ENCODE assay signal across 8 cellular contexts in genomic region chr4:1246901-1247810, GRCh38. TPM values are rescaled to one million over a fixed set of nuclear protein-coding genes. Genes with fewer than 3 reads are reported as not detected.
DNase-seq lines count a peak whose midpoint lies in the region; TF ChIP-seq lines count a peak whose summit lies in the region.

No MANE protein-coding gene starts in this region.

- H3K36me3 Mint-ChIP-seq in activated CD4-positive, alpha-beta T cell treated with anti-CD3 and anti-CD28 coated beads, Interleukin-2, amount 10 ng/mL, durations not matched to agents 7 days and 5 days (ENCODE audit: low read depth), result peaks cover 37% of the 10 kb centered on the region
- peaks cover 23% of the 10 kb centered on the region for H3K36me3 Mint-ChIP-seq in neural crest cell (ENCODE audit: low read depth)

- CTCF ChIA-PET in activated CD4-positive, alpha-beta T cell treated with anti-CD3 and anti-CD28 coated beads, Interleukin-2, amount 10 ng/mL, durations not matched to agents 7 days and 5 days (lab: Charles Lee), result interaction anchor here (1.0 to 1.4 kb wide), 2 partner anchors 80 to 99 kb away, joined by 4 read pairs; no protein-coding TSS in a partner anchor

- peak overlapping the region; percentile 99 for H3K4me2 ChIP-seq in BLaER1

- H3K27ac Mint-ChIP-seq in activated CD4-positive, alpha-beta T cell treated with anti-CD3 and anti-CD28 coated beads, Interleukin-2, amount 10 ng/mL, durations not matched to agents 7 days and 5 days, result peak overlapping the region; percentile 94
- H3K27ac Mint-ChIP-seq in neural crest cell (ENCODE audit: unreplicated experiment), result peak overlapping the region; percentile 27

- POLR2A ChIA-PET in activated CD4-positive, alpha-beta T cell treated with anti-CD3 and anti-CD28 coated beads, Interleukin-2, amount 10 ng/mL, durations not matched to agents 7 days and 5 days (lab: Charles Lee), result no interaction called here

- H3K9me3 Mint-ChIP-seq in activated CD4-positive, alpha-beta T cell treated with anti-CD3 and anti-CD28 coated beads, Interleukin-2, amount 10 ng/mL, durations not matched to agents 7 days and 5 days, result no peaks in the 10 kb centered on the region
- no peaks in the 10 kb centered on the region for H3K9me3 Mint-ChIP-seq in neural crest cell

- TF ChIP-seq CTCF in fibroblast of pulmonary artery (IDR thresholded peaks at IDR 0.05; ENCODE audit: low read length, missing control alignments), result no peak
- TF ChIP-seq CTCF in neural crest cell (conservative IDR thresholded peaks at IDR 0.05), result no peak

- peaks cover 70% of the 10 kb centered on the region for H3K4me1 ChIP-seq in BLaER1

- H3K9me3 ChIP-seq in BLaER1, result peaks cover 17% of the 10 kb centered on the region

- H3K9ac ChIP-seq in BLaER1, result peak overlapping the region; percentile 99

- DNase-seq in H7 (peak; percentile 82), fibroblast of pulmonary artery (ENCODE audit: low read depth) (no peak), neural crest cell (ENCODE audit: low read depth, low spot score) (no peak), SK-N-DZ (ENCODE audit: low spot score) (no peak), midbrain (lab: John Stamatoyannopoulos, UW) (no peak), DMS153 treated with DMSO at 0.1 percent for 48 hours (lab: John Stamatoyannopoulos, UW; ENCODE audit: unreplicated experiment) (no peak)
- DNase-seq in activated CD4-positive, alpha-beta T cell treated with anti-CD3 and anti-CD28 coated beads, Interleukin-2, amount 10 ng/mL, durations not matched to agents 7 days and 5 days, result peak; percentile 21

- H3K4me3 ChIP-seq in BLaER1 (peak overlapping the region; percentile 98), H7 (ENCODE audit: insufficient read depth, low read depth, low read length) (peak overlapping the region; percentile 80), fibroblast of pulmonary artery (replicated peaks; ENCODE audit: low read depth, low read length) (peak overlapping the region; percentile 74)

- peak overlapping the region; percentile 86 for H3K4me3 Mint-ChIP-seq in activated CD4-positive, alpha-beta T cell treated with anti-CD3 and anti-CD28 coated beads, Interleukin-2, amount 10 ng/mL, durations not matched to agents 7 days and 5 days
- H3K4me3 Mint-ChIP-seq in neural crest cell, result peak overlapping the region; percentile 85

- H3K36me3 ChIP-seq in BLaER1 (peaks cover 39% of the 10 kb centered on the region), H7 (replicated peaks; ENCODE audit: control insufficient read depth, insufficient read depth, low read length) (peaks cover 5% of the 10 kb centered on the region)

- peak overlapping the region; percentile 98 for H3K27ac ChIP-seq in BLaER1

- no peaks in the 10 kb centered on the region for H3K27me3 Mint-ChIP-seq in activated CD4-positive, alpha-beta T cell treated with anti-CD3 and anti-CD28 coated beads, Interleukin-2, amount 10 ng/mL, durations not matched to agents 7 days and 5 days
- no peaks in the 10 kb centered on the region for H3K27me3 Mint-ChIP-seq in neural crest cell (ENCODE audit: low read depth)

- H3K4me1 Mint-ChIP-seq in activated CD4-positive, alpha-beta T cell treated with anti-CD3 and anti-CD28 coated beads, Interleukin-2, amount 10 ng/mL, durations not matched to agents 7 days and 5 days, result peaks cover 58% of the 10 kb centered on the region
- peaks cover 29% of the 10 kb centered on the region for H3K4me1 Mint-ChIP-seq in neural crest cell

- peaks cover 59% of the 10 kb centered on the region for H4K20me1 ChIP-seq in BLaER1

- H3K27me3 ChIP-seq in BLaER1, result no peaks in the 10 kb centered on the region
- H3K27me3 ChIP-seq in H7 (ENCODE audit: control insufficient read depth, insufficient read depth, low read length), result no peaks in the 10 kb centered on the region

RNA-seq across cellular contexts. Expression of gene CTBP1, which starts 1.8 kb away (rescaled TPM):
- total RNA-seq in H7 (2014; rRNA removed; shearing (Covaris generic)), result 267 and 360 TPM in 2 replicates
- total RNA-seq in activated CD4-positive, alpha-beta T cell treated with anti-CD3 and anti-CD28 coated beads, Interleukin-2, amount 10 ng/mL, durations not matched to agents 7 days and 5 days, result 100 to 1,000 TPM; 223 to 242 TPM
- 218 and 219 TPM in 2 replicates for total RNA-seq in neural crest cell
- 176 and 237 TPM in 2 replicates for polyA plus RNA-seq in SK-N-DZ (2014; cell fraction: cytosol; rRNA removed)
- polyA plus RNA-seq in SK-N-DZ (2014; cell fraction: nucleus; rRNA removed), result 231 and 361 TPM in 2 replicates

RNA-seq across cellular contexts. Expression of gene MAEA, which starts 42.5 kb away (rescaled TPM):
- total RNA-seq in H7 (2014; rRNA removed; shearing (Covaris generic)), result 65.4 and 80.6 TPM in 2 replicates
- total RNA-seq in activated CD4-positive, alpha-beta T cell treated with anti-CD3 and anti-CD28 coated beads, Interleukin-2, amount 10 ng/mL, durations not matched to agents 7 days and 5 days, result 10 to 100 TPM; 63.8 to 69.0 TPM
- total RNA-seq in neural crest cell, result 72.1 and 74.0 TPM in 2 replicates
- 91.7 and 92.2 TPM in 2 replicates for polyA plus RNA-seq in SK-N-DZ (2014; cell fraction: cytosol; rRNA removed)
- 101 and 110 TPM in 2 replicates for polyA plus RNA-seq in SK-N-DZ (2014; cell fraction: nucleus; rRNA removed)

Comparison
In these comparisons a context has a peak if more than half of its experiments do, and no peak if none do; other contexts are left out.
1. DNase-seq: peak in H7 (single experiment) and activated CD4-positive, alpha-beta T cell treated with anti-CD3 and anti-CD28 coated beads, Interleukin-2, amount 10 ng/mL, durations not matched to agents 7 days and 5 days (single experiment); none in fibroblast of pulmonary artery (single experiment), neural crest cell (single experiment), SK-N-DZ (single experiment), midbrain (single experiment) and DMS153 treated with DMSO at 0.1 percent for 48 hours (single experiment).
2. Peak in every context shown above with its lines, with median percentiles within 50 percentile points of each other: H3K4me3 ChIP-seq.